ENCODE assay signal across 26 cellular contexts in the genomic region with DNA sequence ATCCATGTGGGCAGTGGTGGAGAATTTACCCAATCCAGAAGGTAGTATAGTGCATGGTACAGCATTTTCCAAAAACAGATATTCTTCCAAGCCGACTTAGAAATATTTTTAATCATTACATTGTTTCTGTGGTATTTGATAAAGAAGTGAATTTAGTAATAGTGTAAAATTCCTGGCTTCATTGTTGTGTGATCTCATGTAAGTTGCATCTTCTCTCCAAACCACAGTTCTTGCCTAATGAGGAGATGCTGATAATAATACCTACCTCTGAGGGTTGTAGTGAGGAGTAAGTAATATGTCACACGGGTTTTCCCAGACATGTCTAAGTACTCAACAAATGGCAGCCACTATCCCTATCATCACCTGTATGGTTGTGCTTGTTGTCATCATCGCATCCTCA.
DNase-seq lines count a peak whose midpoint lies in the region; ATAC-seq and TF ChIP-seq lines count a peak whose summit lies in the region.
"Had no signal": no experiment of that assay in that cellular context is flagged by ENCODE, and none has a peak within 500 bp of the region (broad histone marks: within the 10 kb centered on the region; RNA-seq: fewer than 3 reads in every experiment).

No MANE protein-coding gene starts in this region.

- DNase-seq in AG08395 (ENCODE audit: low spot score) (peak; percentile 36), NCI-H226 (peak; percentile 94), fibroblast of gingiva (ENCODE audit: low read depth) (peak; percentile 56), lung (ENCODE audit: low spot score) (no peak)
- DNase-seq in activated naive CD8-positive, alpha-beta T cell treated with anti-CD3 and anti-CD28 coated beads, Interleukin-2, amount 50 U/mL, for 24 hours, result no peak
- no peak for DNase-seq in stimulated activated CD4-positive, alpha-beta T cell treated with anti-CD3 and anti-CD28 coated beads, Interleukin-4, amount 100 ng/mL, for 24 hours
- DNase-seq: activated CD4-positive, alpha-beta memory T cell treated with anti-CD3 and anti-CD28 coated beads, Interleukin-2, amount 10 ng/mL, durations not matched to agents 7 days and 5 days; activated CD4-positive, alpha-beta T cell treated with anti-CD3 and anti-CD28 coated beads for 1 hour; effector CD4-positive, alpha-beta T cell; GDM1; hippocampal formation; Karpas-422; MV-4-11; NCI-H146; NCI-H2107; stimulated activated naive CD8-positive, alpha-beta T cell treated with anti-CD3 and anti-CD28 coated beads, Interleukin-15, amount 100 ng/mL, for 72 hours; T-helper 1 cell had no signal

- no peaks in the 10 kb centered on the region for H3K36me3 Mint-ChIP-seq in activated naive CD8-positive, alpha-beta T cell treated with anti-CD3 and anti-CD28 coated beads, Interleukin-2, amount 50 U/mL, for 24 hours (ENCODE audit: low read depth)
- H3K36me3 Mint-ChIP-seq: activated naive CD4-positive, alpha-beta T cell treated with anti-CD3 and anti-CD28 coated beads, Interleukin-2, amount 50 U/mL, for 72 hours had no signal

- H3K27me3 Mint-ChIP-seq in activated naive CD8-positive, alpha-beta T cell treated with anti-CD3 and anti-CD28 coated beads, Interleukin-2, amount 50 U/mL, for 24 hours, result no peaks in the 10 kb centered on the region
- H3K27me3 Mint-ChIP-seq: activated CD4-positive, alpha-beta memory T cell treated with anti-CD3 and anti-CD28 coated beads, Interleukin-2, amount 10 ng/mL, durations not matched to agents 7 days and 5 days; stimulated activated naive CD8-positive, alpha-beta T cell treated with anti-CD3 and anti-CD28 coated beads, Interleukin-15, amount 100 ng/mL, for 72 hours had no signal

- H3K9me3 ChIP-seq in lung (ENCODE audit: control insufficient read depth in 2 of 2, insufficient read depth in 1 of 2, low read length in 1 of 2), result no peaks in the 10 kb centered on the region
- H3K9me3 ChIP-seq: BLaER1, tibial nerve had no signal

- H3K27ac Mint-ChIP-seq in activated naive CD8-positive, alpha-beta T cell treated with anti-CD3 and anti-CD28 coated beads, Interleukin-2, amount 50 U/mL, for 24 hours, result no peak overlapping the region
- H3K27ac Mint-ChIP-seq: activated CD4-positive, alpha-beta memory T cell treated with anti-CD3 and anti-CD28 coated beads, Interleukin-2, amount 10 ng/mL, durations not matched to agents 7 days and 5 days; activated naive CD4-positive, alpha-beta T cell treated with anti-CD3 and anti-CD28 coated beads, Interleukin-2, amount 50 U/mL, for 72 hours; GM23338; progenitor cell of endocrine pancreas; stimulated activated naive CD8-positive, alpha-beta T cell treated with anti-CD3 and anti-CD28 coated beads, Interleukin-15, amount 100 ng/mL, for 72 hours had no signal

- H3K4me3 Mint-ChIP-seq in activated naive CD8-positive, alpha-beta T cell treated with anti-CD3 and anti-CD28 coated beads, Interleukin-2, amount 50 U/mL, for 24 hours, result no peak overlapping the region
- H3K4me3 Mint-ChIP-seq: activated CD4-positive, alpha-beta memory T cell treated with anti-CD3 and anti-CD28 coated beads, Interleukin-2, amount 10 ng/mL, durations not matched to agents 7 days and 5 days; GM23338; stimulated activated naive CD8-positive, alpha-beta T cell treated with anti-CD3 and anti-CD28 coated beads, Interleukin-15, amount 100 ng/mL, for 72 hours had no signal

- ATAC-seq in lung (ENCODE audit: insufficient read depth, low FRiP score), result peak; percentile 12
- no peak for ATAC-seq in HG03521 (IDR thresholded peaks at IDR 0.05; ENCODE audit: unreplicated experiment)
- no peak for ATAC-seq in GM19455 (IDR thresholded peaks at IDR 0.05; ENCODE audit: unreplicated experiment)
- no peak for ATAC-seq in activated naive CD8-positive, alpha-beta T cell treated with anti-CD3 and anti-CD28 coated beads, Interleukin-2, amount 50 U/mL, for 24 hours
- ATAC-seq: activated naive CD4-positive, alpha-beta T cell treated with anti-CD3 and anti-CD28 coated beads, Interleukin-2, amount 50 U/mL, for 72 hours; GM23338; left lobe of liver; stimulated activated naive CD8-positive, alpha-beta T cell treated with anti-CD3 and anti-CD28 coated beads, Interleukin-15, amount 100 ng/mL, for 72 hours had no signal

- peaks cover 16% of the 10 kb centered on the region for H3K4me1 Mint-ChIP-seq in activated naive CD8-positive, alpha-beta T cell treated with anti-CD3 and anti-CD28 coated beads, Interleukin-2, amount 50 U/mL, for 24 hours

- TF ChIP-seq CTCF in lung (IDR thresholded peaks at IDR 0.05; ENCODE audit: control extremely low read depth, extremely low read depth), result no peak

- no peaks in the 10 kb centered on the region for H3K27me3 ChIP-seq in lung (ENCODE audit: control insufficient read depth, insufficient read depth)
- H3K27me3 ChIP-seq: BLaER1, tibial nerve had no signal

- WGBS in lung, 2 donors, result 84 to 92% methylated on average over 3 of the region's 3 CpGs

- no peaks in the 10 kb centered on the region for H3K9me3 Mint-ChIP-seq in activated naive CD8-positive, alpha-beta T cell treated with anti-CD3 and anti-CD28 coated beads, Interleukin-2, amount 50 U/mL, for 24 hours
- H3K9me3 Mint-ChIP-seq: activated CD4-positive, alpha-beta memory T cell treated with anti-CD3 and anti-CD28 coated beads, Interleukin-2, amount 10 ng/mL, durations not matched to agents 7 days and 5 days; GM23338; stimulated activated naive CD8-positive, alpha-beta T cell treated with anti-CD3 and anti-CD28 coated beads, Interleukin-15, amount 100 ng/mL, for 72 hours had no signal

- H3K36me3 ChIP-seq in lung (ENCODE audit: control insufficient read depth in 2 of 2, insufficient read depth in 2 of 2, low read length in 2 of 2), result no peaks in the 10 kb centered on the region
- H3K36me3 ChIP-seq: BLaER1, tibial nerve had no signal

- H3K4me1 ChIP-seq in lung (ENCODE audit: control insufficient read depth in 2 of 2, insufficient read depth in 2 of 2, low read length in 2 of 2), result peaks cover 8 to 27% of the 10 kb centered on the region in 2 donors

- no peak overlapping the region for H3K27ac ChIP-seq in lung (ENCODE audit: low read depth in 1 of 2, low read length in 1 of 2)
- H3K27ac ChIP-seq: BLaER1, epithelial cell of prostate had no signal

- no peak overlapping the region for H3K4me3 ChIP-seq in lung
- H3K4me3 ChIP-seq: BLaER1, GM23338, tibial nerve had no signal

Comparison
In these comparisons a context has a peak if more than half of its experiments do, and no peak if none do; other contexts are left out.
1. DNase-seq: peak in AG08395 (single experiment), NCI-H226 (single experiment) and fibroblast of gingiva (single experiment); none in lung (single experiment), activated naive CD8-positive, alpha-beta T cell treated with anti-CD3 and anti-CD28 coated beads, Interleukin-2, amount 50 U/mL, for 24 hours (single experiment) and stimulated activated CD4-positive, alpha-beta T cell treated with anti-CD3 and anti-CD28 coated beads, Interleukin-4, amount 100 ng/mL, for 24 hours (single experiment).